ENCODE assay signal across 14 cellular contexts in the genomic region with DNA sequence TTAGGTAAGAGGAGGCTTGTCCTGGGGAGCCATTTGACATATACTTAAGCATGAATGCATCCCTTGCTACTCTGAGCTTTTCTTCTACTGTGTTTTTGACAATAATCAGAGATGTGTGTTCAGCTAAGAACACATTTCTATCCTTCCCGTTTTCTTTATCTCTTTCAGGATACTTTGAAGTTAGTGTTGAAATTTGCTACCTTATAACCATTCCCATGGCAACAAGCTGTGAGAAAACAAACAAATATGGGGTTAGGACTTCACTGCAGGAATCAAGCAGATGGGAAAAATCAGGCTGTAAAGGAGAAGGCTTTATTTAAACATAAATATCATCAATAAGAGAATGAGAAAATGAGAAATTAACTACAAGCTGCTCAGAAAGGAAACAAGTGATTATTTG.
DNase-seq lines count a peak whose midpoint lies in the region; ATAC-seq and TF ChIP-seq lines count a peak whose summit lies in the region.
"Had no signal": no experiment of that assay in that cellular context is flagged by ENCODE, and none has a peak within 500 bp of the region (broad histone marks: within the 10 kb centered on the region; RNA-seq: fewer than 3 reads in every experiment).

No MANE protein-coding gene starts in this region.

- ATAC-seq in GM19351 (IDR thresholded peaks at IDR 0.05; ENCODE audit: unreplicated experiment) (no peak), HG03139 (IDR thresholded peaks at IDR 0.05; ENCODE audit: unreplicated experiment) (no peak)
- ATAC-seq: A549 had no signal

- DNase-seq in DMS53 (lab: John Stamatoyannopoulos, UW), result peak; percentile 32
- DNase-seq in DMS53 treated with DMSO at 0.1 percent for 48 hours (lab: John Stamatoyannopoulos, UW; ENCODE audit: unreplicated experiment), result no peak
- DNase-seq in astrocyte of the spinal cord (ENCODE audit: low read depth, low spot score), result peak; percentile 4
- DNase-seq in left kidney (ENCODE audit: low read depth, low spot score), result peak; percentile 53
- DNase-seq in activated CD8-positive, alpha-beta memory T cell treated with anti-CD3 and anti-CD28 coated beads, Interleukin-2, amount 50 U/mL, for 48 hours, result no peak
- DNase-seq: AML-193; Caco-2; CD4-positive, alpha-beta T cell; GF-D8; GM23248; KBM-7 had no signal

- no peak for TF ChIP-seq CTCF in astrocyte of the spinal cord (IDR thresholded peaks at IDR 0.05; ENCODE audit: low read depth, low read length)

- in situ Hi-C loops in astrocyte of the spinal cord (cut with HindIII; ENCODE audit: low sequenced_read_pairs), result no loop called here

- H3K4me3 ChIP-seq in astrocyte of the spinal cord (ENCODE audit: low read depth, low read length), result no peak overlapping the region
- H3K4me3 ChIP-seq: A549, GM23248 had no signal

Comparison
In these comparisons a context has a peak if more than half of its experiments do, and no peak if none do; other contexts are left out.
1. DNase-seq: peak in DMS53 (single experiment), astrocyte of the spinal cord (single experiment) and left kidney (single experiment); none in DMS53 treated with DMSO at 0.1 percent for 48 hours (single experiment) and activated CD8-positive, alpha-beta memory T cell treated with anti-CD3 and anti-CD28 coated beads, Interleukin-2, amount 50 U/mL, for 48 hours (single experiment).